Comparison of ENCODE assay signal across 8 cellular contexts in the genomic region with DNA sequence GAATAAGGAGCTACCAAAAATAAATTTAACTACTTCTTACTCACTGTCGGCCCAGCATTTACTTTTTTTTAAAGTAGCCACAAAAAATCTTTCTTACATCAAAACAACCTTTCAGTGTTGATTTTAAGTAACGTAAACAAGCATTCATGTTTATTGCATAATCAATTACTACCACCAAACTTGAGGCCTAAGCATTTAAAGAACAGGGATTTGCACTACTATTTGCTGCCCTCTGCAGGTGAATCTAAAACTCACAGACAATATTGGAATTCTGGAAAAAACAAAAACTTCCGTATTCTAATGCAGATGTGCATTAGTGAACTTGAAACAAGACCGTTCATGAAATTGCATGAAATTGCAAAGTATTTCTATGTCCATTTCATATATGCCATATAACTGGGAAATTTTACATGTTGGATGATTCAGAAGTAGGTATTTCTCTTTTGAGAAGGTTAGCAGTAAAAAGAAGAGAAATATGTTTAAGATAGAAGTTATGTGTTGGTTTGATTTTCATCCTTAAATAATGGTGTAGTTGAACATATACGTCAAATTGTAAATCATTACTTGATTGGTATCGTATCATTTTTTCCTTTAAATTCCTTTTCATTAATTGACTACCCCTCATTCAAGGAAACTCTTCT. TPM values are rescaled to one million over a fixed set of nuclear protein-coding genes. Genes with fewer than 3 reads are reported as not detected.
A peak's percentile ranks its signal among the peaks of the same experiment; 100 is the strongest.
DNase-seq lines count a peak whose midpoint lies in the region; ATAC-seq and TF ChIP-seq lines count a peak whose summit lies in the region.

No MANE protein-coding gene starts in this region.

- no peaks in the 10 kb centered on the region for H3K9me3 Mint-ChIP-seq in T-helper 2 cell treated with Interferon-gamma antibody and Interleukin-4, amounts not matched to agents 5 μg/mL and 100 μg/mL, for 36 hours

- H3K27me3 Mint-ChIP-seq in T-helper 2 cell treated with Interferon-gamma antibody and Interleukin-4, amounts not matched to agents 5 μg/mL and 100 μg/mL, for 36 hours (ENCODE audit: low read depth): peaks cover 8% of the 10 kb centered on the region

- DNase-seq in cardiac muscle cell (ENCODE audit: low read depth in 1 of 2, low spot score in 1 of 2) (peak; percentile 48 to 76), cardiac septum (ENCODE audit: low spot score) (no peak), SK-MEL-5 (ENCODE audit: low read depth, low spot score) (peak; percentile 78), fibroblast of the aortic adventitia (ENCODE audit: low read depth) (peak; percentile 81), putamen (ENCODE audit: low spot score) (peak; percentile 20)
- DNase-seq in T-helper 2 cell treated with Interferon-gamma antibody and Interleukin-4, amounts not matched to agents 5 μg/mL and 100 μg/mL, for 36 hours (ENCODE audit: low spot score): no peak

- H3K4me3 ChIP-seq in cardiac muscle cell: no peak overlapping the region
- H3K4me3 ChIP-seq in fibroblast of the aortic adventitia (ENCODE audit: low read depth, low read length): no peak overlapping the region

- H3K27ac Mint-ChIP-seq in T-helper 2 cell treated with Interferon-gamma antibody and Interleukin-4, amounts not matched to agents 5 μg/mL and 100 μg/mL, for 36 hours: no peak overlapping the region

- H3K27ac ChIP-seq in cardiac muscle cell: no peak overlapping the region

- ATAC-seq in HG03342 (IDR thresholded peaks at IDR 0.05; ENCODE audit: unreplicated experiment) (peak; percentile 50), HG03457 (IDR thresholded peaks at IDR 0.05; ENCODE audit: unreplicated experiment) (no peak)

- intact Hi-C loops in cardiac septum (cut with DNase I): loop anchor here (5.0 to 10.0 kb wide), 3 partner anchors 238 to 706 kb away; no protein-coding TSS in a partner anchor

- no peaks in the 10 kb centered on the region for H3K4me1 ChIP-seq in cardiac muscle cell (ENCODE audit: low read depth)

- H3K9me3 ChIP-seq in cardiac muscle cell (ENCODE audit: low read depth): no peaks in the 10 kb centered on the region

- no peaks in the 10 kb centered on the region for H3K27me3 ChIP-seq in cardiac muscle cell

- H3K36me3 ChIP-seq in cardiac muscle cell: no peaks in the 10 kb centered on the region

- in situ Hi-C loops in SK-MEL-5 (cut with HindIII; ENCODE audit: low pct_unique_long_range_greater_than_20kb, low sequenced_read_pairs): no loop called here

- H3K4me3 Mint-ChIP-seq in T-helper 2 cell treated with Interferon-gamma antibody and Interleukin-4, amounts not matched to agents 5 μg/mL and 100 μg/mL, for 36 hours: no peak overlapping the region

- TF ChIP-seq CTCF in cardiac muscle cell (IDR thresholded peaks at IDR 0.05; ENCODE audit: low read depth, low read length) (peak; percentile 78), fibroblast of the aortic adventitia (IDR thresholded peaks at IDR 0.05; ENCODE audit: insufficient read depth, low read length) (peak; percentile 68)

- no peaks in the 10 kb centered on the region for H3K36me3 Mint-ChIP-seq in T-helper 2 cell treated with Interferon-gamma antibody and Interleukin-4, amounts not matched to agents 5 μg/mL and 100 μg/mL, for 36 hours (ENCODE audit: low read depth)

- peaks cover 26% of the 10 kb centered on the region for H3K4me1 Mint-ChIP-seq in T-helper 2 cell treated with Interferon-gamma antibody and Interleukin-4, amounts not matched to agents 5 μg/mL and 100 μg/mL, for 36 hours (ENCODE audit: low read depth)

RNA-seq across cellular contexts. Expression of a gene that starts 55.6 kb away (rescaled TPM):
- total RNA-seq in cardiac muscle cell: 36.8 and 46.7 TPM in 2 replicates
- polyA plus RNA-seq in cardiac muscle cell: 46.8 and 63.8 TPM in 2 replicates
- 48.5 TPM for total RNA-seq in cardiac septum
- 80.0 and 84.1 TPM in 2 replicates for total RNA-seq in SK-MEL-5 (2014; rRNA removed; shearing (Covaris generic))
- 77.5 and 91.4 TPM in 2 replicates for polyA plus RNA-seq in SK-MEL-5 (2015; cell fraction: cytosol; rRNA removed)
- polyA plus RNA-seq in SK-MEL-5 (2015; cell fraction: nucleus; rRNA removed): 285 and 309 TPM in 2 replicates
- 104 and 231 TPM in 2 replicates for total RNA-seq in fibroblast of the aortic adventitia (ENCODE audit: low replicate concordance)

RNA-seq across cellular contexts. Expression of a gene that starts 55.8 kb away (rescaled TPM):
- total RNA-seq in cardiac muscle cell: 12.0 TPM in 2 replicates
- polyA plus RNA-seq in cardiac muscle cell: 13.1 and 13.6 TPM in 2 replicates
- total RNA-seq in cardiac septum: 14.7 TPM
- 20.0 and 21.9 TPM in 2 replicates for total RNA-seq in SK-MEL-5 (2014; rRNA removed; shearing (Covaris generic))
- polyA plus RNA-seq in SK-MEL-5 (2015; cell fraction: cytosol; rRNA removed): 8.8 and 11.4 TPM in 2 replicates
- polyA plus RNA-seq in SK-MEL-5 (2015; cell fraction: nucleus; rRNA removed): 15.5 and 17.7 TPM in 2 replicates
- 19.1 and 20.6 TPM in 2 replicates for total RNA-seq in fibroblast of the aortic adventitia (ENCODE audit: low replicate concordance)

Comparison
In these comparisons a context has a peak if more than half of its experiments do, and no peak if none do; other contexts are left out.
1. DNase-seq: peak in cardiac muscle cell (2 of 2), SK-MEL-5 (single experiment), fibroblast of the aortic adventitia (single experiment) and putamen (single experiment); none in cardiac septum (single experiment) and T-helper 2 cell treated with Interferon-gamma antibody and Interleukin-4, amounts not matched to agents 5 μg/mL and 100 μg/mL, for 36 hours (single experiment).